Comparison of ENCODE assay signal across 8 cellular contexts in the genomic region with DNA sequence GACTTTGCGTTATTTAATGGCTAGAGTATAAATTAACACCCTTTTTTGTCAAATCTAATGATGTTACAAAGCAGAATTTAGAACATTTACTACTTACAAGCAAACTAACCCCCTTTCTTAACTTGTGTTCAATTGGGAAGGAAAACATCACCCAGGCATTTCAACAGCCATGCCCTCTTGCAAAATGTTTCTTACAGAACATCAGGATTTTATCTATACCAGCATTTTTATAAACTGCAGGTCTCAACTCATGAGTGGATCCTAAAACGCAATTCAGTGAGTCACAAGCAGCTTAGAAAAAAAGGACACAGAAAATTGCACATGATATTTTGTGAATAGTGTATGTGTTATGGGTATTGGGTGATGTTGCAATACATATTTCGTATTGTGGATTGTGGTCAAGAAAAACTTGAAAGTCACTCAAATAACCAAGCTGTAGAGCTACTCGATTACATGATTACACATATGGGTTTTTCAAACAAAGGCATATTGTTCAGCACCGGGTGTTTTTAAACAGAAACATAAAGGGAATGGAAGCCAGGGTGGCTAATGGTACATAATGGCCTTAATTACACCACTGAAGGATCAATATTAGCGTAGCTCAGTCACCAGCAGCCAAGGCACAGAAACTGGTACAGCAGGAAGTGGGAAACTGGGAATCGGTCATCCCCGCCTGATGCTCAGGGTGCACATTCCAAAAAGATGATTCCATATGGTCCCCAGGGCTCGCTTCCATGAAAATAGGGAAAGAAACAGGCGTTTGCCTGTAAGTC. TPM values are rescaled to one million over a fixed set of nuclear protein-coding genes. Genes with fewer than 3 reads are reported as not detected.
DNase-seq lines count a peak whose midpoint lies in the region; ATAC-seq, FAIRE-seq and TF ChIP-seq lines count a peak whose summit lies in the region.

No MANE protein-coding gene starts in this region.

- peak overlapping the region; percentile 75 for H3K4me3 ChIP-seq in HL-60 (replicated peaks; ENCODE audit: insufficient read depth, low read length)
- peak overlapping the region; percentile 74 for H3K4me3 ChIP-seq in SJSA1
- peak overlapping the region; percentile 65 for H3K4me3 ChIP-seq in fibroblast of mammary gland (ENCODE audit: control insufficient read depth, low read depth, low read length)
- peak overlapping the region; percentile 38 to 83 (median 60) for H3K4me3 ChIP-seq in pancreas

- H3K27me3 Mint-ChIP-seq in CD14-positive monocyte (ENCODE audit: low read depth in 3 of 3) = peaks cover 0 to 8% (median 4%) of the 10 kb centered on the region in 3 donors

- TF ChIP-seq CTCF in CD14-positive monocyte (IDR thresholded peaks at IDR 0.05) (no peak), HL-60 (IDR thresholded peaks at IDR 0.05; ENCODE audit: insufficient read depth, low read length) (no peak), fibroblast of mammary gland (conservative IDR thresholded peaks at IDR 0.05; ENCODE audit: control insufficient read depth, insufficient read depth, low read depth, low read length) (no peak), pancreas (IDR thresholded peaks at IDR 0.05) (no peak)

- WGBS in pancreas, 2 donors = 17 to 20% methylated on average over 10 of the region's 10 CpGs

- H3K27ac ChIP-seq in HL-60 (replicated peaks) (peak overlapping the region; percentile 27), SJSA1 (peak overlapping the region; percentile 46), pancreas (peak overlapping the region in 3 of 4 donors; percentile 75 to 91 (median 78))

- H3K9me3 ChIP-seq in SJSA1 (replicated peaks) = no peaks in the 10 kb centered on the region
- H3K9me3 ChIP-seq in pancreas = no peaks in the 10 kb centered on the region

- ATAC-seq in pancreas (peak; percentile 6 to 29 (median 10)), HG03457 (IDR thresholded peaks at IDR 0.05; ENCODE audit: unreplicated experiment) (no peak)

- H3K27ac Mint-ChIP-seq in CD14-positive monocyte = peak overlapping the region; percentile 94 to 97 (median 96)

- intact Hi-C loops in CD14-positive monocyte (cut with micrococcal nuclease) = loop anchor here (2.0 to 5.0 kb wide), 3 partner anchors 15 to 419 kb away; a partner anchor contains a TSS
- intact Hi-C loops in pancreas (cut with DNase I) = no loop called here

- H3K4me1 Mint-ChIP-seq in CD14-positive monocyte = peaks cover 38% of the 10 kb centered on the region

- H3K27me3 ChIP-seq in HL-60 (ENCODE audit: insufficient read depth, poor library complexity, severe bottlenecking) = no peaks in the 10 kb centered on the region
- peaks cover 16% of the 10 kb centered on the region for H3K27me3 ChIP-seq in SJSA1 (replicated peaks)
- no peaks in the 10 kb centered on the region for H3K27me3 ChIP-seq in pancreas

- peaks cover 18 to 31% of the 10 kb centered on the region in 2 donors for H3K36me3 Mint-ChIP-seq in CD14-positive monocyte

- H3K9me3 Mint-ChIP-seq in CD14-positive monocyte = peaks cover 0 to 5% (median 0%) of the 10 kb centered on the region in 7 donors

- no peak for FAIRE-seq in pancreas (lab: Jason Lieb, UNC)

- peaks cover 16% of the 10 kb centered on the region for H3K4me1 ChIP-seq in SJSA1 (replicated peaks)
- peaks cover 5 to 17% (median 8%) of the 10 kb centered on the region in 3 donors for H3K4me1 ChIP-seq in pancreas

- peak; percentile 45 for DNase-seq in CD14-positive monocyte (ENCODE audit: low spot score)
- peak; percentile 61 to 81 for DNase-seq in HL-60 (ENCODE audit: low read depth in 1 of 2, low spot score in 1 of 2)
- DNase-seq in SJSA1 (ENCODE audit: low read depth in 1 of 2, low spot score in 2 of 2) = peak in 1 of 2 experiments; percentile 58
- peak; percentile 96 for DNase-seq in fibroblast of mammary gland (ENCODE audit: low read depth)
- peak in 2 of 6 donors; percentile 42 to 52 for DNase-seq in pancreas
- no peak for DNase-seq in NCI-H2171 treated with DMSO at 0.1 percent for 48 hours (lab: John Stamatoyannopoulos, UW)
- DNase-seq in Kasumi-1 (lab: John Stamatoyannopoulos, UW) = no peak

- H3K36me3 ChIP-seq in SJSA1 (peaks cover 9% of the 10 kb centered on the region; the same call in 1 of the 2 replicates), pancreas (peaks cover 0 to 4% (median 0%) of the 10 kb centered on the region in 3 donors)

- H3K4me3 Mint-ChIP-seq in CD14-positive monocyte = peak overlapping the region; percentile 94 to 95

RNA-seq across cellular contexts. Expression of a gene that starts 1.4 kb away (rescaled TPM):
- polyA plus RNA-seq in CD14-positive monocyte (10 to 100 TPM; 19.9 to 22.1 TPM), pancreas (10 to 100 TPM; 14.0 to 15.7 TPM)
- 35.1 and 53.5 TPM in 2 replicates for total RNA-seq in SJSA1 (2014; rRNA removed; shearing (Covaris generic))
- 10 to 100 TPM; 23.3 to 32.2 (median 27.1) TPM for total RNA-seq in pancreas

RNA-seq across cellular contexts. Expression of a gene that starts 56.3 kb away (rescaled TPM):
- polyA plus RNA-seq in CD14-positive monocyte (100 to 1,000 TPM; 300 to 436 TPM), pancreas (10 to 100 TPM; 22.6 to 72.9 TPM)
- total RNA-seq in SJSA1 (2014; rRNA removed; shearing (Covaris generic)) = 433 and 529 TPM in 2 replicates
- total RNA-seq in pancreas = 100 to 1,000 TPM in 2 of 6 donors, 10 to 100 TPM in 4; 63.5 to 137 (median 82.6) TPM

Comparison
In these comparisons a context has a peak if more than half of its experiments do, and no peak if none do; other contexts are left out.
1. DNase-seq: peak in CD14-positive monocyte (single experiment), HL-60 (2 of 2) and fibroblast of mammary gland (single experiment); none in NCI-H2171 treated with DMSO at 0.1 percent for 48 hours (single experiment) and Kasumi-1 (0 of 2).
2. H3K27ac ChIP-seq: peak in every context shown above with its lines; median percentile 78 in pancreas; 46 in SJSA1; 27 in HL-60.
3. intact Hi-C loops: an anchor here in CD14-positive monocyte (2.0 to 5.0 kb wide); none called in pancreas.
4. Peak in every context shown above with its lines, with median percentiles within 50 percentile points of each other: H3K4me3 ChIP-seq.